ENCODE assay signal across 9 cellular contexts in genomic region chr10:33336606-33337334, GRCh38. TPM values are rescaled to one million over a fixed set of nuclear protein-coding genes. Genes with fewer than 3 reads are reported as not detected.
DNase-seq lines count a peak whose midpoint lies in the region; ATAC-seq and TF ChIP-seq lines count a peak whose summit lies in the region.
"Had no signal": no experiment of that assay in that cellular context is flagged by ENCODE, and none has a peak within 500 bp of the region (broad histone marks: within the 10 kb centered on the region; RNA-seq: fewer than 3 reads in every experiment).

No MANE protein-coding gene starts in this region.

- peak overlapping the region; percentile 49 for H3K9ac ChIP-seq in iPS-15b (ENCODE audit: low read depth, low read length)

- DNase-seq in HuH-7 (ENCODE audit: low spot score), result peak; percentile 71
- peak; percentile 75 for DNase-seq in astrocyte of the hippocampus (ENCODE audit: low read depth, low spot score)
- DNase-seq in sigmoid colon, result peak; percentile 71
- DNase-seq: naive B cell had no signal

- ATAC-seq in GM18861 (IDR thresholded peaks at IDR 0.05; ENCODE audit: unreplicated experiment) (no peak), HG03095 (IDR thresholded peaks at IDR 0.05; ENCODE audit: unreplicated experiment) (no peak), GM19452 (IDR thresholded peaks at IDR 0.05; ENCODE audit: unreplicated experiment) (no peak)

- intact Hi-C loops in sigmoid colon (cut with DNase I), result loop anchor here (10.0 kb wide), 1 partner anchor 148 kb away; no protein-coding TSS in a partner anchor

- no peaks in the 10 kb centered on the region for H3K9me3 ChIP-seq in iPS-15b (ENCODE audit: control insufficient read depth, insufficient read depth, low read length)
- H3K9me3 ChIP-seq in sigmoid colon, result no peaks in the 10 kb centered on the region

- no peak for TF ChIP-seq POLR2A in sigmoid colon (IDR thresholded peaks at IDR 0.05)

- peak overlapping the region; percentile 83 for H3K4me3 ChIP-seq in iPS-15b (ENCODE audit: low read depth, low read length)
- H3K4me3 ChIP-seq in sigmoid colon, result peak overlapping the region; percentile 51 to 80 (median 64)

- H3K36me3 ChIP-seq in iPS-15b (ENCODE audit: control insufficient read depth, insufficient read depth, low read length) (no peaks in the 10 kb centered on the region), sigmoid colon (no peaks in the 10 kb centered on the region)

- 2 to 3% methylated on average over 66 of the region's 66 CpGs for WGBS in sigmoid colon, 2 donors

- peaks cover 7% of the 10 kb centered on the region for H3K4me1 ChIP-seq in iPS-15b (ENCODE audit: control insufficient read depth, insufficient read depth, low read length)
- H3K4me1 ChIP-seq in sigmoid colon, result peaks cover 0 to 55% (median 36%) of the 10 kb centered on the region in 4 donors

- TF ChIP-seq CTCF in C4-2B (conservative IDR thresholded peaks at IDR 0.05) (no peak), sigmoid colon (IDR thresholded peaks at IDR 0.05) (no peak)

- H3K27ac ChIP-seq in C4-2B, result peak overlapping the region; percentile 96
- peak overlapping the region; percentile 74 to 91 (median 88) for H3K27ac ChIP-seq in sigmoid colon

- H3K27me3 ChIP-seq in iPS-15b (ENCODE audit: control insufficient read depth, insufficient read depth, low read length), result peaks cover 52% of the 10 kb centered on the region
- no peaks in the 10 kb centered on the region for H3K27me3 ChIP-seq in sigmoid colon

- TF ChIP-seq EP300 in sigmoid colon (IDR thresholded peaks at IDR 0.05), result no peak

RNA-seq across cellular contexts. Expression of gene NRP1, which starts 2.3 kb away (rescaled TPM):
- 10 to 100 TPM; 44.1 to 52.4 (median 46.9) TPM for total RNA-seq in sigmoid colon
- 10 to 100 TPM in 2 of 3 donors, 1 to 10 TPM in 1; 3.6 to 24.0 (median 18.3) TPM for polyA plus RNA-seq in sigmoid colon
